8 cellular contexts compared by ENCODE assay signal in the genomic region with DNA sequence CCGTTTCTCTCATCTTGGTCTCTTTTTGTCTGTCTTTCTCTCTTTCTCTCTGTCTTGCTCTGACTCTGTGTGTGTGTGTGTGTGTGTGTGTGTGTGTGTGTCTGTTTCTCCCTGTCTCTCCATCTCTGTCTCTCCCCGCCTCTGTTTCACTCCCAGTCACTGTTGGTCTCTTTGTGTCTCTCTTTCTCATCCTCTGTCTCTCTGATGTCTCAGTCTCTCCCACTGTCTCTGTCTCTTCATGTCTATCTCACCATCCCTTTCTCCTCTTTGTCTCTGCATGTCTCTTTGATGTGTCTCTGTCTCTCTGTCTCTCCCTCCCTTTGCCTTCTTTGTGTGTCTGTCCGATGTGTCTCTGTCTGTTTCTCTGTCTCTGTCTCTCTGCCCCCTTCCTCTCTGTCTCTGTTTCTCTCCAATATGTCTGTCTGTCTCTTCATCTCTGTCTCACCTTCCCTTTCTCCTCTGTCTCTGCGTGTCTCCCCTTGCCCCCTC. TPM values are rescaled to one million over a fixed set of nuclear protein-coding genes. Genes with fewer than 3 reads are reported as not detected.
DNase-seq lines count a peak whose midpoint lies in the region; ATAC-seq, FAIRE-seq and TF ChIP-seq lines count a peak whose summit lies in the region.

No MANE protein-coding gene starts in this region.

- peak overlapping the region; percentile 48 for H3K27ac ChIP-seq in astrocyte (ENCODE audit: low read depth, low read length)
- H3K27ac ChIP-seq in HepG2 (ENCODE audit: extremely low read length, insufficient read depth, low read length), result no peak overlapping the region
- H3K27ac ChIP-seq in tibial nerve, result peak overlapping the region; percentile 97 to 100 (median 100)

- WGBS in HepG2 (ENCODE audit: low lambda C conversion rate), result 92% methylated on average over 4 of the region's 4 CpGs
- 18 to 22% methylated on average over 4 of the region's 4 CpGs for WGBS in tibial nerve, 2 donors

- H3K79me2 ChIP-seq in astrocyte (ENCODE audit: insufficient read depth, low read length) (peaks cover 84% of the 10 kb centered on the region), HepG2 (ENCODE audit: insufficient read depth, low read length) (peaks cover 3% of the 10 kb centered on the region)

- no peak for TF ChIP-seq CTCF in astrocyte (IDR thresholded peaks at IDR 0.05; ENCODE audit: insufficient read depth, low read depth, low read length)
- TF ChIP-seq CTCF in HepG2 (CRISPR knock-in tag; IDR thresholded peaks at IDR 0.05), result no peak
- no peak for TF ChIP-seq CTCF in tibial nerve (IDR thresholded peaks at IDR 0.05)

- intact Hi-C loops in HepG2 (cut with micrococcal nuclease; ENCODE audit: unreplicated experiment), result no loop called here

- TF ChIP-seq RAD21 in HepG2 (CRISPR knock-in tag; IDR thresholded peaks at IDR 0.05), result no peak

- TF ChIP-seq EP300 in HepG2 (IDR thresholded peaks at IDR 0.05; ENCODE audit: low read depth in 2 of 2, low read length in 2 of 2), result no peak
- no peak for TF ChIP-seq EP300 in HepG2 (CRISPR knock-in tag; IDR thresholded peaks at IDR 0.05; ENCODE audit: borderline replicate concordance)
- no peak for TF ChIP-seq EP300 in tibial nerve (IDR thresholded peaks at IDR 0.05)

- H3K9me3 ChIP-seq in astrocyte (ENCODE audit: insufficient read depth, low read depth, low read length) (no peaks in the 10 kb centered on the region), HepG2 (ENCODE audit: low read length) (no peaks in the 10 kb centered on the region), tibial nerve (no peaks in the 10 kb centered on the region)

- no peaks in the 10 kb centered on the region for H3K9me3 Mint-ChIP-seq in activated T-cell treated with anti-CD3 and anti-CD28 coated beads, Interleukin-2, amount 50 U/mL, for 4 hours
- H3K9me3 Mint-ChIP-seq in astrocyte (ENCODE audit: unreplicated experiment), result no peaks in the 10 kb centered on the region

- H4K20me1 ChIP-seq in astrocyte (ENCODE audit: insufficient read depth, low read length) (peaks cover 72% of the 10 kb centered on the region), HepG2 (ENCODE audit: insufficient read depth, low read length) (0 out of 2 replicates have a peak, but pooled peaks cover 3% of the 10 kb centered on the region)

- no peak for ATAC-seq in activated T-cell treated with anti-CD3 and anti-CD28 coated beads, Interleukin-2, amount 50 U/mL, for 4 hours
- ATAC-seq in HepG2 (no peak), HG03521 (IDR thresholded peaks at IDR 0.05; ENCODE audit: unreplicated experiment) (no peak)

- H3K27me3 ChIP-seq in astrocyte (ENCODE audit: insufficient read depth, low read length), result no peaks in the 10 kb centered on the region
- H3K27me3 ChIP-seq in HepG2 (ENCODE audit: control insufficient read depth in 1 of 2, insufficient read depth in 2 of 2, low read length in 2 of 2), result no peaks in the 10 kb centered on the region
- no peaks in the 10 kb centered on the region for H3K27me3 ChIP-seq in tibial nerve

- CTCF ChIA-PET in HepG2 (lab: Yijun Ruan, JAX; ENCODE audit: low intra/inter-chr PET ratio, low total read pairs), result interaction anchor here (0.6 kb wide), 1 partner anchor 99 kb away, joined by 3 read pairs; no protein-coding TSS in a partner anchor

- BruUV-seq in HepG2 (replicated peaks; lab: Mats Ljungman, UMichigan), result no TSS peak

- POLR2A ChIA-PET in HepG2 (lab: Yijun Ruan, JAX), result no interaction called here

- FAIRE-seq in astrocyte (lab: Jason Lieb, UNC) (no peak), HepG2 (lab: Jason Lieb, UNC) (no peak)

- H3K4me1 ChIP-seq in astrocyte (ENCODE audit: insufficient read depth, low read length) (peaks cover 45% of the 10 kb centered on the region), HepG2 (ENCODE audit: insufficient read depth, low read length) (peaks cover 30% of the 10 kb centered on the region), tibial nerve (peaks cover 0 to 84% (median 36%) of the 10 kb centered on the region in 4 donors)

- H3K27ac Mint-ChIP-seq in astrocyte (ENCODE audit: unreplicated experiment), result peak overlapping the region; percentile 92

- in situ Hi-C loops in HepG2 (cut with HindIII; ENCODE audit: extremely low pct_ligation_motif_present, low pct_unique_long_range_greater_than_20kb), result no loop called here

- H3K4me2 ChIP-seq in astrocyte (ENCODE audit: low read length) (peak overlapping the region; percentile 88), HepG2 (ENCODE audit: low read depth, low read length) (no peak overlapping the region)

- peaks cover 3% of the 10 kb centered on the region for H3K36me3 ChIP-seq in astrocyte (ENCODE audit: insufficient read depth, low read length)
- no peaks in the 10 kb centered on the region for H3K36me3 ChIP-seq in HepG2 (replicated peaks in 1 of 2; ENCODE audit: control insufficient read depth in 1 of 2, insufficient read depth in 2 of 2, low read length in 2 of 2)
- no peaks in the 10 kb centered on the region for H3K36me3 ChIP-seq in tibial nerve

- H2AFZ ChIP-seq in astrocyte (ENCODE audit: low read depth, low read length) (peak overlapping the region; percentile 43), HepG2 (ENCODE audit: low read length) (no peak overlapping the region)

- peak overlapping the region; percentile 92 for H3K9ac ChIP-seq in astrocyte (ENCODE audit: low read length)
- H3K9ac ChIP-seq in HepG2 (ENCODE audit: insufficient read depth, low read depth, low read length), result no peak overlapping the region

- TF ChIP-seq POLR2A in HepG2 (IDR thresholded peaks at IDR 0.05; ENCODE audit: insufficient read depth in 1 of 2, low read depth in 2 of 2, low read length in 2 of 2) (no peak), tibial nerve (IDR thresholded peaks at IDR 0.05) (no peak)

- H3K27me3 Mint-ChIP-seq in activated T-cell treated with anti-CD3 and anti-CD28 coated beads, Interleukin-2, amount 50 U/mL, for 4 hours (ENCODE audit: low read depth), result peaks cover 5% of the 10 kb centered on the region
- peaks cover 42% of the 10 kb centered on the region for H3K27me3 Mint-ChIP-seq in astrocyte (ENCODE audit: low read depth, unreplicated experiment)

- H3K4me3 ChIP-seq in astrocyte (ENCODE audit: insufficient read depth, low read depth, low read length) (peak overlapping the region; percentile 32), HepG2 (replicated peaks in 1 of 3; ENCODE audit: insufficient read depth in 1 of 3, low read depth in 2 of 3, low read length in 3 of 3) (no peak overlapping the region), tibial nerve (peak overlapping the region; percentile 87 to 99 (median 96))

- no peaks in the 10 kb centered on the region for H3K36me3 Mint-ChIP-seq in activated T-cell treated with anti-CD3 and anti-CD28 coated beads, Interleukin-2, amount 50 U/mL, for 4 hours (ENCODE audit: insufficient read depth)
- H3K36me3 Mint-ChIP-seq in astrocyte (ENCODE audit: low read depth, unreplicated experiment), result peaks cover 2% of the 10 kb centered on the region

- DNase-seq in activated T-cell treated with anti-CD3 and anti-CD28 coated beads, Interleukin-2, amount 50 U/mL, for 4 hours, result no peak
- no peak for DNase-seq in activated T-cell treated with anti-CD3 and anti-CD28 coated beads, Interleukin-2, amount 50 U/mL, for 48 hours
- no peak for DNase-seq in astrocyte (ENCODE audit: low read depth)
- DNase-seq in HepG2 (ENCODE audit: low spot score), result no peak
- DNase-seq in tibial nerve (ENCODE audit: low spot score in 2 of 2), result no peak
- DNase-seq in superior temporal gyrus (ENCODE audit: extremely low spot score), result no peak
- DNase-seq in activated naive CD4-positive, alpha-beta T cell treated with anti-CD3 and anti-CD28 coated beads, Interleukin-2, amount 50 U/mL, for 16 hours, result no peak

- H3K4me3 Mint-ChIP-seq in activated T-cell treated with anti-CD3 and anti-CD28 coated beads, Interleukin-2, amount 50 U/mL, for 4 hours, result peak overlapping the region; percentile 51
- peak overlapping the region; percentile 83 for H3K4me3 Mint-ChIP-seq in astrocyte (ENCODE audit: unreplicated experiment)

- H3K4me1 Mint-ChIP-seq in activated T-cell treated with anti-CD3 and anti-CD28 coated beads, Interleukin-2, amount 50 U/mL, for 4 hours (ENCODE audit: low read depth), result peaks cover 29% of the 10 kb centered on the region
- H3K4me1 Mint-ChIP-seq in astrocyte (ENCODE audit: low read depth, unreplicated experiment), result peaks cover 32% of the 10 kb centered on the region

TF ChIP-seq in HepG2, 621 proteins besides CTCF, POLR2A, EP300 and RAD21:
- TF ChIP-seq SOX5 (CRISPR knock-in tag; IDR thresholded peaks at IDR 0.05; ENCODE audit: borderline replicate concordance) (no peak), FOXK2 (IDR thresholded peaks at IDR 0.05) (0 out of 2 replicates have a peak, but pooled peaks have one; percentile 8)

RNA-seq across cellular contexts. Expression of a gene that starts 2.5 kb away (rescaled TPM):
- total RNA-seq in activated T-cell treated with anti-CD3 and anti-CD28 coated beads, Interleukin-2, amount 50 U/mL, for 4 hours, result 10 to 100 TPM; 26.0 to 33.6 (median 30.3) TPM
- total RNA-seq in astrocyte (38.3 and 49.8 TPM in 2 replicates), HepG2 (2016; rRNA removed; fragmentation: Illumina TruSeq; extraction: Trizol) (2.5 and 2.9 TPM in 2 replicates), tibial nerve (100 to 1,000 TPM; 138 to 200 (median 160) TPM)
- total RNA-seq in HepG2 (2016; cell fraction: cytosol; rRNA removed; fragmentation: Illumina TruSeq; extraction: Trizol; ENCODE audit: low read depth), result 2.9 and 3.0 TPM in 2 replicates
- total RNA-seq in HepG2 (2016; cell fraction: insoluble cytoplasmic fraction; rRNA removed; fragmentation: Illumina TruSeq; extraction: Trizol), result 3.0 and 3.2 TPM in 2 replicates
- total RNA-seq in HepG2 (2016; cell fraction: membrane; rRNA removed; fragmentation: Illumina TruSeq; extraction: Trizol), result 2.5 and 2.9 TPM in 2 replicates
- 3.8 and 5.6 TPM in 2 replicates for total RNA-seq in HepG2 (2016; cell fraction: nucleus; rRNA removed; fragmentation: Illumina TruSeq; extraction: Trizol)
- 1.3 and 1.6 TPM in 2 replicates for polyA plus RNA-seq in HepG2 (2011; rRNA removed)
- polyA plus RNA-seq in HepG2 (2011; cell fraction: cytosol; rRNA removed), result 0.71 and 0.79 TPM in 2 replicates
- polyA plus RNA-seq in HepG2 (2011; cell fraction: nucleus; rRNA removed), result 5.1 and 8.1 TPM in 2 replicates
- 5.9 and 8.4 TPM in 2 replicates for polyA plus RNA-seq in HepG2 (2012)
- 1.1 and 1.4 TPM in 2 replicates for polyA plus RNA-seq in HepG2 (2016; cell fraction: cytosol; fragmentation: Illumina TruSeq; extraction: Trizol; ENCODE audit: low read depth)
- 8.2 and 9.6 TPM in 2 replicates for polyA plus RNA-seq in HepG2 (2016; cell fraction: insoluble cytoplasmic fraction; fragmentation: Illumina TruSeq; extraction: Trizol; ENCODE audit: low read depth)
- polyA plus RNA-seq in HepG2 (2016; cell fraction: membrane; fragmentation: Illumina TruSeq; extraction: Trizol; ENCODE audit: low read depth), result 4.6 and 4.8 TPM in 2 replicates
- 7.4 and 9.8 TPM in 2 replicates for polyA plus RNA-seq in HepG2 (2016; cell fraction: nucleus; fragmentation: Illumina TruSeq; extraction: Trizol; ENCODE audit: insufficient read depth, low read depth)
- polyA minus RNA-seq in HepG2 (2011; rRNA and poly(A)+ RNA removed; ENCODE audit: low replicate concordance), result 5.3 and 16.7 TPM in 2 replicates
- polyA minus RNA-seq in HepG2 (2011; cell fraction: cytosol; rRNA and poly(A)+ RNA removed), result 5.2 and 5.4 TPM in 2 replicates
- 5.1 and 5.3 TPM in 2 replicates for polyA minus RNA-seq in HepG2 (2011; cell fraction: nucleus; rRNA and poly(A)+ RNA removed)

Comparison
In these comparisons a context has a peak if more than half of its experiments do, and no peak if none do; other contexts are left out.
1. H3K4me3 ChIP-seq: peak in astrocyte (single experiment) and tibial nerve (4 of 4); none in HepG2 (0 of 3).